Comparison of ENCODE assay signal across 20 cellular contexts in genomic region chr12:19925881-19926665, GRCh38.
A peak's percentile ranks its signal among the peaks of the same experiment; 100 is the strongest.
DNase-seq lines count a peak whose midpoint lies in the region; ATAC-seq and TF ChIP-seq lines count a peak whose summit lies in the region.
"Had no signal": no experiment of that assay in that cellular context is flagged by ENCODE, and none has a peak within 500 bp of the region (broad histone marks: within the 10 kb centered on the region; RNA-seq: fewer than 3 reads in every experiment).

No MANE protein-coding gene starts in this region.

- H3K4me3 Mint-ChIP-seq in glutamatergic neuron (ENCODE audit: unreplicated experiment) = peak overlapping the region; percentile 20
- no peak overlapping the region for H3K4me3 Mint-ChIP-seq in nephron progenitor cell
- H3K4me3 Mint-ChIP-seq: CD4-positive, CD25-positive, alpha-beta regulatory T cell; IgD-negative memory B cell had no signal

- H3K4me1 Mint-ChIP-seq in glutamatergic neuron (ENCODE audit: low read depth, unreplicated experiment) = peaks cover 12% of the 10 kb centered on the region
- peaks cover 11% of the 10 kb centered on the region for H3K4me1 Mint-ChIP-seq in nephron progenitor cell
- H3K4me1 Mint-ChIP-seq: CD4-positive, CD25-positive, alpha-beta regulatory T cell; IgD-negative memory B cell had no signal

- POLR2A ChIA-PET in GM10248 (lab: Yijun Ruan, JAX) = no interaction called here

- TF ChIP-seq CTCF in glutamatergic neuron (IDR thresholded peaks at IDR 0.05; ENCODE audit: partially characterized antibody, unreplicated experiment) = no peak
- no peak for TF ChIP-seq CTCF in nephron progenitor cell (IDR thresholded peaks at IDR 0.05)
- no peak for TF ChIP-seq CTCF in GM10248 (IDR thresholded peaks at IDR 0.05; ENCODE audit: control extremely low read depth, extremely low read depth, low read depth, missing control alignments)

- peak overlapping the region; percentile 67 for H3K27ac Mint-ChIP-seq in glutamatergic neuron (ENCODE audit: unreplicated experiment)
- peak overlapping the region; percentile 31 for H3K27ac Mint-ChIP-seq in nephron progenitor cell
- H3K27ac Mint-ChIP-seq: CD4-positive, CD25-positive, alpha-beta regulatory T cell; IgD-negative memory B cell had no signal

- DNase-seq in NCI-H2171 treated with DMSO at 0.1 percent for 48 hours (lab: John Stamatoyannopoulos, UW) = peak; percentile 5
- no peak for DNase-seq in NCI-H2171 (lab: John Stamatoyannopoulos, UW)
- DNase-seq in glutamatergic neuron = no peak
- no peak for DNase-seq in nephron progenitor cell
- DNase-seq in GM10248 (ENCODE audit: extremely low spot score) = no peak
- DNase-seq: CD4-positive, CD25-positive, alpha-beta regulatory T cell; DMS79 treated with DMSO at 0.1 percent for 48 hours; GF-D8; HCEC 1CT; NCI-H1048; NCI-H1694; NCI-H2029 treated with DMSO at 0.1 percent for 48 hours; NCI-H446; NCI-H524 treated with DMSO at 0.1 percent for 48 hours; NCI-H82; Right ventricle myocardium superior; RPMI8226 had no signal

- CTCF ChIA-PET in GM10248 (lab: Yijun Ruan, JAX) = interaction anchor here (1.0 kb wide), 2 partner anchors 9 to 187 kb away, joined by 3 to 4 read pairs; no protein-coding TSS in a partner anchor

- H3K27me3 Mint-ChIP-seq in glutamatergic neuron (ENCODE audit: unreplicated experiment) (no peaks in the 10 kb centered on the region), nephron progenitor cell (ENCODE audit: low read depth, poor library complexity) (peaks cover 2% of the 10 kb centered on the region)
- H3K27me3 Mint-ChIP-seq: IgD-negative memory B cell had no signal

- no peaks in the 10 kb centered on the region for H3K36me3 Mint-ChIP-seq in glutamatergic neuron (ENCODE audit: unreplicated experiment)
- H3K36me3 Mint-ChIP-seq in nephron progenitor cell (ENCODE audit: low read depth) = no peaks in the 10 kb centered on the region
- H3K36me3 Mint-ChIP-seq: CD4-positive, CD25-positive, alpha-beta regulatory T cell; IgD-negative memory B cell had no signal

- ATAC-seq in GM21529 (IDR thresholded peaks at IDR 0.05; ENCODE audit: unreplicated experiment) (no peak), HG03378 (IDR thresholded peaks at IDR 0.05; ENCODE audit: unreplicated experiment) (no peak)

- H3K9me3 Mint-ChIP-seq in glutamatergic neuron (ENCODE audit: unreplicated experiment) = peaks cover 2% of the 10 kb centered on the region
- H3K9me3 Mint-ChIP-seq in nephron progenitor cell = peaks cover 15% of the 10 kb centered on the region
